8 cellular contexts compared by ENCODE assay signal in genomic region chr6:77462359-77463307, GRCh38. TPM values are rescaled to one million over a fixed set of nuclear protein-coding genes. Genes with fewer than 3 reads are reported as not detected.
A peak's percentile ranks its signal among the peaks of the same experiment; 100 is the strongest.
DNase-seq lines count a peak whose midpoint lies in the region; ATAC-seq, FAIRE-seq and TF ChIP-seq lines count a peak whose summit lies in the region.

No MANE protein-coding gene starts in this region.

- DNase-seq in ELF-1 (ENCODE audit: low read depth, low spot score) (peak; percentile 58), left cardiac atrium (peak; percentile 21), progenitor cell of endocrine pancreas (ENCODE audit: low spot score, unreplicated experiment) (no peak), HTR-8/SVneo (ENCODE audit: insufficient read length, low spot score) (no peak), ACHN (no peak)

- H3K36me3 Mint-ChIP-seq in activated T-helper 17 cell treated with anti-CD3 and anti-CD28 coated beads, Interleukin-2, amount 50 U/mL, for 72 hours (ENCODE audit: low read depth) = peaks cover 4% of the 10 kb centered on the region
- no peaks in the 10 kb centered on the region for H3K36me3 Mint-ChIP-seq in progenitor cell of endocrine pancreas (ENCODE audit: insufficient read depth)

- H3K27ac Mint-ChIP-seq in activated T-helper 17 cell treated with anti-CD3 and anti-CD28 coated beads, Interleukin-2, amount 50 U/mL, for 72 hours = no peak overlapping the region
- peak overlapping the region; percentile 30 for H3K27ac Mint-ChIP-seq in progenitor cell of endocrine pancreas

- H3K9me3 Mint-ChIP-seq in activated T-helper 17 cell treated with anti-CD3 and anti-CD28 coated beads, Interleukin-2, amount 50 U/mL, for 72 hours = no peaks in the 10 kb centered on the region
- H3K9me3 Mint-ChIP-seq in progenitor cell of endocrine pancreas (ENCODE audit: low read depth) = no peaks in the 10 kb centered on the region

- in situ Hi-C loops in ACHN (cut with HindIII; ENCODE audit: low pct_ligation_motif_present, low pct_unique_long_range_greater_than_20kb, low sequenced_read_pairs) = no loop called here

- FAIRE-seq in HTR-8/SVneo (lab: Jason Lieb, UNC) = no peak

- TF ChIP-seq CTCF in progenitor cell of endocrine pancreas (IDR thresholded peaks at IDR 0.05; ENCODE audit: unreplicated experiment) = peak; percentile 56

- peaks cover 9% of the 10 kb centered on the region for H3K4me1 Mint-ChIP-seq in activated T-helper 17 cell treated with anti-CD3 and anti-CD28 coated beads, Interleukin-2, amount 50 U/mL, for 72 hours
- peaks cover 12% of the 10 kb centered on the region for H3K4me1 Mint-ChIP-seq in progenitor cell of endocrine pancreas (ENCODE audit: low read depth)

- H3K4me3 Mint-ChIP-seq in activated T-helper 17 cell treated with anti-CD3 and anti-CD28 coated beads, Interleukin-2, amount 50 U/mL, for 72 hours = peak overlapping the region; percentile 53
- H3K4me3 Mint-ChIP-seq in progenitor cell of endocrine pancreas (ENCODE audit: low read depth) = peak overlapping the region; percentile 85

- H3K27me3 Mint-ChIP-seq in activated T-helper 17 cell treated with anti-CD3 and anti-CD28 coated beads, Interleukin-2, amount 50 U/mL, for 72 hours = peaks cover 62% of the 10 kb centered on the region
- peaks cover 55% of the 10 kb centered on the region for H3K27me3 Mint-ChIP-seq in progenitor cell of endocrine pancreas

- intact Hi-C loops in left cardiac atrium (cut with DNase I) = loop anchor here in 1 of 2 donors (10.0 kb wide), 1 partner anchor 1372 kb away; no protein-coding TSS in a partner anchor

- no peak for ATAC-seq in activated T-helper 17 cell treated with anti-CD3 and anti-CD28 coated beads, Interleukin-2, amount 50 U/mL, for 72 hours (replicated peaks)
- ATAC-seq in left cardiac atrium = no peak
- no peak for ATAC-seq in esophagus mucosa
- ATAC-seq in HG03095 (IDR thresholded peaks at IDR 0.05; ENCODE audit: unreplicated experiment) = no peak

RNA-seq across cellular contexts. Expression of gene HTR1B, which starts 0.7 kb away (rescaled TPM):
- not detected for total RNA-seq in activated T-helper 17 cell treated with anti-CD3 and anti-CD28 coated beads, Interleukin-2, amount 50 U/mL, for 72 hours
- total RNA-seq in left cardiac atrium = not detected
- total RNA-seq in progenitor cell of endocrine pancreas = 8.9 and 10.3 TPM in 2 replicates
- total RNA-seq in esophagus mucosa = 0.08 TPM

Comparison
In these comparisons a context has a peak if more than half of its experiments do, and no peak if none do; other contexts are left out.
1. DNase-seq: peak in ELF-1 (single experiment) and left cardiac atrium (single experiment); none in progenitor cell of endocrine pancreas (single experiment), HTR-8/SVneo (single experiment) and ACHN (single experiment).